In genomic region chr10:18156797-18157196, GRCh38 we compare ENCODE assay signal across 9 cellular contexts. TPM values are rescaled to one million over a fixed set of nuclear protein-coding genes. Genes with fewer than 3 reads are reported as not detected.
"Had no signal": no experiment of that assay in that cellular context is flagged by ENCODE, and none has a peak within 500 bp of the region (broad histone marks: within the 10 kb centered on the region; RNA-seq: fewer than 3 reads in every experiment).

No MANE protein-coding gene starts in this region.

RNA-seq across cellular contexts. Expression of gene CACNB2, which starts 16.6 kb away (rescaled TPM):
- total RNA-seq: activated CD4-positive, alpha-beta T cell treated with anti-CD3 and anti-CD28 coated beads, Interleukin-2, amount 10 ng/mL, durations not matched to agents 24 days and 14 days; activated CD8-positive, alpha-beta memory T cell treated with anti-CD3 and anti-CD28 coated beads for 36 hours; activated CD8-positive, alpha-beta T cell treated with anti-CD3 and anti-CD28 coated beads for 36 hours; activated naive CD8-positive, alpha-beta T cell treated with anti-CD3 and anti-CD28 coated beads for 36 hours; activated T-cell treated with anti-CD3 and anti-CD28 coated beads, Interleukin-2, amount 50 U/mL, for 72 hours; activated T-helper 17 cell treated with anti-CD3 and anti-CD28 coated beads, Interleukin-2, amount 50 U/mL, for 72 hours; K562; SK-MEL-5; T-helper 1 cell treated with Interleukin-12 subunit alpha and Interleukin-12 subunit beta and Interleukin-4 antibody, amounts not matched to agents 30 ng/mL and 1 ng/mL, for 36 hours had no signal
